ENCODE assay signal across 8 cellular contexts in genomic region chr9:38067892-38068615, GRCh38.
DNase-seq lines count a peak whose midpoint lies in the region; ATAC-seq and TF ChIP-seq lines count a peak whose summit lies in the region.

No MANE protein-coding gene starts in this region.

- TF ChIP-seq CTCF in C4-2B (conservative IDR thresholded peaks at IDR 0.05), result no peak

- H3K9me3 Mint-ChIP-seq in activated naive CD4-positive, alpha-beta T cell treated with anti-CD3 and anti-CD28 coated beads, Interleukin-2, amount 50 U/mL, for 24 hours, result no peaks in the 10 kb centered on the region
- H3K9me3 Mint-ChIP-seq in stimulated activated effector memory CD8-positive, alpha-beta T cell treated with anti-CD3 and anti-CD28 coated beads, Interleukin-12 subunit alpha, Interleukin-12 subunit beta, amount 100 ng/mL, for 72 hours, result no peaks in the 10 kb centered on the region

- H3K9me3 ChIP-seq in iPS-15b (ENCODE audit: control insufficient read depth, insufficient read depth, low read length), result no peaks in the 10 kb centered on the region

- no peak overlapping the region for H3K9ac ChIP-seq in iPS-15b (ENCODE audit: low read depth, low read length)

- H3K4me3 Mint-ChIP-seq in activated naive CD4-positive, alpha-beta T cell treated with anti-CD3 and anti-CD28 coated beads, Interleukin-2, amount 50 U/mL, for 24 hours, result peak overlapping the region; percentile 90
- peak overlapping the region; percentile 85 for H3K4me3 Mint-ChIP-seq in stimulated activated effector memory CD8-positive, alpha-beta T cell treated with anti-CD3 and anti-CD28 coated beads, Interleukin-12 subunit alpha, Interleukin-12 subunit beta, amount 100 ng/mL, for 72 hours

- H3K27ac ChIP-seq in C4-2B, result peak overlapping the region; percentile 94

- no peaks in the 10 kb centered on the region for H3K36me3 ChIP-seq in iPS-15b (ENCODE audit: control insufficient read depth, insufficient read depth, low read length)

- DNase-seq in stimulated activated effector memory CD8-positive, alpha-beta T cell treated with anti-CD3 and anti-CD28 coated beads, Interleukin-12 subunit alpha, Interleukin-12 subunit beta, amount 100 ng/mL, for 72 hours (ENCODE audit: low spot score in 2 of 2), result no peak
- no peak for DNase-seq in NCI-H2196 treated with DMSO at 0.1 percent for 48 hours (lab: John Stamatoyannopoulos, UW; ENCODE audit: unreplicated experiment)

- peaks cover 2% of the 10 kb centered on the region for H3K27me3 Mint-ChIP-seq in activated naive CD4-positive, alpha-beta T cell treated with anti-CD3 and anti-CD28 coated beads, Interleukin-2, amount 50 U/mL, for 24 hours

- peak overlapping the region; percentile 59 for H3K27ac Mint-ChIP-seq in activated naive CD4-positive, alpha-beta T cell treated with anti-CD3 and anti-CD28 coated beads, Interleukin-2, amount 50 U/mL, for 24 hours
- no peak overlapping the region for H3K27ac Mint-ChIP-seq in stimulated activated effector memory CD8-positive, alpha-beta T cell treated with anti-CD3 and anti-CD28 coated beads, Interleukin-12 subunit alpha, Interleukin-12 subunit beta, amount 100 ng/mL, for 72 hours

- H3K4me1 ChIP-seq in iPS-15b (ENCODE audit: control insufficient read depth, insufficient read depth, low read length), result peaks cover 15% of the 10 kb centered on the region

- peak overlapping the region; percentile 70 for H3K4me3 ChIP-seq in iPS-15b (ENCODE audit: low read depth, low read length)

- no peaks in the 10 kb centered on the region for H3K36me3 Mint-ChIP-seq in activated naive CD4-positive, alpha-beta T cell treated with anti-CD3 and anti-CD28 coated beads, Interleukin-2, amount 50 U/mL, for 24 hours
- no peaks in the 10 kb centered on the region for H3K36me3 Mint-ChIP-seq in stimulated activated effector memory CD8-positive, alpha-beta T cell treated with anti-CD3 and anti-CD28 coated beads, Interleukin-12 subunit alpha, Interleukin-12 subunit beta, amount 100 ng/mL, for 72 hours

- peaks cover 27% of the 10 kb centered on the region for H3K4me1 Mint-ChIP-seq in activated naive CD4-positive, alpha-beta T cell treated with anti-CD3 and anti-CD28 coated beads, Interleukin-2, amount 50 U/mL, for 24 hours
- peaks cover 29% of the 10 kb centered on the region for H3K4me1 Mint-ChIP-seq in stimulated activated effector memory CD8-positive, alpha-beta T cell treated with anti-CD3 and anti-CD28 coated beads, Interleukin-12 subunit alpha, Interleukin-12 subunit beta, amount 100 ng/mL, for 72 hours

- H3K27me3 ChIP-seq in iPS-15b (ENCODE audit: control insufficient read depth, insufficient read depth, low read length), result peaks cover 19% of the 10 kb centered on the region

- ATAC-seq in HG03342 (IDR thresholded peaks at IDR 0.05; ENCODE audit: unreplicated experiment), result peak; percentile 0
- ATAC-seq in stimulated activated effector memory CD8-positive, alpha-beta T cell treated with anti-CD3 and anti-CD28 coated beads, Interleukin-12 subunit alpha, Interleukin-12 subunit beta, amount 100 ng/mL, for 72 hours, result no peak
- ATAC-seq in HG03565 (IDR thresholded peaks at IDR 0.05; ENCODE audit: unreplicated experiment), result no peak
- ATAC-seq in HG02571 (IDR thresholded peaks at IDR 0.05; ENCODE audit: unreplicated experiment), result no peak
